Comparison of ENCODE assay signal across 8 cellular contexts in genomic region chr5:141876628-141877477, GRCh38. TPM values are rescaled to one million over a fixed set of nuclear protein-coding genes. Genes with fewer than 3 reads are reported as not detected.
DNase-seq lines count a peak whose midpoint lies in the region; ATAC-seq and TF ChIP-seq lines count a peak whose summit lies in the region.

No MANE protein-coding gene starts in this region.

- intact Hi-C loops in left lung (cut with DNase I) = loop anchor here in 1 of 2 donors (5.0 kb wide), 1 partner anchor 175 kb away; no protein-coding TSS in a partner anchor

- H3K9me3 ChIP-seq in SK-N-SH (no peaks in the 10 kb centered on the region), adipocyte (ENCODE audit: control insufficient read depth, low read length) (no peaks in the 10 kb centered on the region), left lung (no peaks in the 10 kb centered on the region)

- H3K36me3 ChIP-seq in SK-N-SH (replicated peaks in 1 of 2; ENCODE audit: control insufficient read depth in 1 of 2, insufficient read depth in 2 of 2, low read length in 1 of 2) (no peaks in the 10 kb centered on the region), adipocyte (ENCODE audit: control insufficient read depth, insufficient read depth, low read length, severe bottlenecking) (no peaks in the 10 kb centered on the region), left lung (no peaks in the 10 kb centered on the region)

- H3F3A ChIP-seq in SK-N-SH (replicated peaks; ENCODE audit: insufficient read depth) = no peaks in the 10 kb centered on the region

- CTCF ChIA-PET in SK-N-SH (lab: Yijun Ruan, JAX) = interaction anchor here (1.6 to 10.4 kb wide), 11 partner anchors 18 to 180 kb away, joined by 5 to 451 read pairs (median 78); partner anchors contain the start of genes PCDH12 and RNF14

- peaks cover 65% of the 10 kb centered on the region for H3K27me3 ChIP-seq in SK-N-SH (ENCODE audit: insufficient read depth)
- peaks cover 67% of the 10 kb centered on the region for H3K27me3 ChIP-seq in adipocyte (replicated peaks; ENCODE audit: control insufficient read depth, insufficient read depth, low read length)
- peaks cover 24 to 96% of the 10 kb centered on the region in 2 donors for H3K27me3 ChIP-seq in left lung

- H3K4me1 ChIP-seq in SK-N-SH (ENCODE audit: control insufficient read depth in 1 of 2, insufficient read depth in 2 of 2, low read depth in 1 of 2, low read length in 1 of 2) (peaks cover 4 to 51% of the 10 kb centered on the region in 2 experiments; a peak in 2 of 4 replicates), adipocyte (ENCODE audit: control insufficient read depth, insufficient read depth, low read length) (peaks cover 29% of the 10 kb centered on the region), left lung (peaks cover 0 to 53% of the 10 kb centered on the region in 2 donors)

- H3K27ac ChIP-seq in SK-N-SH (ENCODE audit: low read depth in 2 of 2, low read length in 1 of 2) = no peak overlapping the region
- H3K27ac ChIP-seq in left lung = peak overlapping the region; percentile 80 to 83
- H3K27ac ChIP-seq in temporal lobe (ENCODE audit: low read depth, low read length) = peak overlapping the region; percentile 84

- H4K20me1 ChIP-seq in SK-N-SH (ENCODE audit: insufficient read depth) = no peaks in the 10 kb centered on the region

- no peaks in the 10 kb centered on the region for H3K9me2 ChIP-seq in SK-N-SH

- H2AFZ ChIP-seq in SK-N-SH (ENCODE audit: low read depth) = no peak overlapping the region

- DNase-seq in SK-N-SH (no peak), adipocyte (ENCODE audit: low read depth) (no peak), left lung (peak in 1 of 2 donors; percentile 85), SHP77 treated with DMSO at 0.1 percent for 48 hours (lab: John Stamatoyannopoulos, UW) (no peak), midbrain (lab: John Stamatoyannopoulos, UW) (no peak)
- no peak for DNase-seq in activated CD4-positive, alpha-beta T cell treated with anti-CD3 and anti-CD28 coated beads, Interleukin-2, amount 50 U/mL, for 4 hours

- no peak for TF ChIP-seq RAD21 in SK-N-SH (IDR thresholded peaks at IDR 0.05; ENCODE audit: low read length)

- TF ChIP-seq CTCF in SK-N-SH (IDR thresholded peaks at IDR 0.05) = no peak
- no peak for TF ChIP-seq CTCF in left lung (IDR thresholded peaks at IDR 0.05)

- ATAC-seq in SK-N-SH treated with all-trans-retinoic acid at 6 μM for 48 hours = no peak
- ATAC-seq in left lung = peak; percentile 32

- TF ChIP-seq EP300 in SK-N-SH (IDR thresholded peaks at IDR 0.05; ENCODE audit: borderline replicate concordance in 1 of 2, low read depth in 1 of 2, low read length in 1 of 2) = no peak

- H3K4me3 ChIP-seq in SK-N-SH (ENCODE audit: low read depth in 2 of 2, low read length in 1 of 2) = peak overlapping the region in 1 of 2 experiments; percentile 55; a peak in 1 of 4 replicates
- peak overlapping the region; percentile 70 for H3K4me3 ChIP-seq in adipocyte (ENCODE audit: low read length)
- peak overlapping the region; percentile 53 to 65 for H3K4me3 ChIP-seq in left lung

- H3K9ac ChIP-seq in SK-N-SH (no peak overlapping the region), adipocyte (ENCODE audit: low read length) (no peak overlapping the region)

- POLR2A ChIA-PET in SK-N-SH (lab: Yijun Ruan, JAX) = interaction anchor here (0.7 to 2.8 kb wide), 6 partner anchors 19 to 240 kb away, joined by 3 to 13 read pairs (median 3); partner anchors contain the start of genes HDAC3 and RELL2

- peak overlapping the region; percentile 80; the same call in 1 of the 2 replicates for H3K4me2 ChIP-seq in SK-N-SH

- no peaks in the 10 kb centered on the region for H3K79me2 ChIP-seq in SK-N-SH (ENCODE audit: insufficient read depth)

- 8% methylated on average over 27 of the region's 42 CpGs for WGBS in SK-N-SH (ENCODE audit: low lambda C conversion rate)

TF ChIP-seq in SK-N-SH, 30 proteins besides CTCF, POLR2A, EP300 and RAD21:
- TF ChIP-seq PBX3 (IDR thresholded peaks at IDR 0.05) (no peak), RCOR1 (IDR thresholded peaks at IDR 0.05; ENCODE audit: low read length) (no peak), ELF1 (IDR thresholded peaks at IDR 0.05) (no peak), SIN3A (IDR thresholded peaks at IDR 0.05; ENCODE audit: borderline replicate concordance, low read depth, low read length) (no peak), EZH2phosphoT487 (IDR thresholded peaks at IDR 0.05; ENCODE audit: borderline replicate concordance, low read depth) (peak; percentile 83; the same call in 1 of the 2 replicates)

TF ChIP-seq in SK-N-SH treated with all-trans-retinoic acid at 6 μM for 48 hours, 23 proteins besides CTCF, POLR2A, EP300 and RAD21:
- TF ChIP-seq ZNF8 (CRISPR knock-in tag; IDR thresholded peaks at IDR 0.05) (no peak), ZFP30 (CRISPR knock-in tag; IDR thresholded peaks at IDR 0.05) (no peak), ESRRG (CRISPR knock-in tag; IDR thresholded peaks at IDR 0.05) (no peak), ZC3H10 (CRISPR knock-in tag; IDR thresholded peaks at IDR 0.05) (no peak), TOX (CRISPR knock-in tag; IDR thresholded peaks at IDR 0.05; ENCODE audit: borderline replicate concordance) (no peak), CSRNP3 (CRISPR knock-in tag; IDR thresholded peaks at IDR 0.05) (no peak)

RNA-seq across cellular contexts. Expression of gene PCDH1, which starts 1.4 kb away (rescaled TPM):
- 0.08 and 0.10 TPM in 2 replicates for polyA plus RNA-seq in SK-N-SH (2012; rRNA removed)
- 0.06 and 0.13 TPM in 2 replicates for polyA plus RNA-seq in SK-N-SH (2012; cell fraction: cytosol; rRNA removed)
- 0.05 and 0.31 TPM in 2 replicates for polyA plus RNA-seq in SK-N-SH (2012; cell fraction: nucleus; rRNA removed)
- 10 to 100 TPM; 55.2 to 65.0 TPM for total RNA-seq in left lung
- total RNA-seq in temporal lobe = 49.2 TPM

RNA-seq across cellular contexts. Expression of gene DELE1, which starts 46.8 kb away (rescaled TPM):
- polyA plus RNA-seq in SK-N-SH (2012; rRNA removed) = 60.3 and 78.8 TPM in 2 replicates
- 33.5 and 40.3 TPM in 2 replicates for polyA plus RNA-seq in SK-N-SH (2012; cell fraction: cytosol; rRNA removed)
- polyA plus RNA-seq in SK-N-SH (2012; cell fraction: nucleus; rRNA removed) = 245 and 251 TPM in 2 replicates
- total RNA-seq in left lung = 10 to 100 TPM; 74.1 to 75.1 TPM
- 34.4 TPM for total RNA-seq in temporal lobe

Comparison
In these comparisons a context has a peak if more than half of its experiments do, and no peak if none do; other contexts are left out.
1. H3K27ac ChIP-seq: peak in left lung (2 of 2) and temporal lobe (single experiment); none in SK-N-SH (0 of 2).